In genomic region chr18:47949197-47949596, GRCh38 we compare ENCODE assay signal across 28 cellular contexts.
"Had no signal": no experiment of that assay in that cellular context is flagged by ENCODE, and none has a peak within 500 bp of the region (broad histone marks: within the 10 kb centered on the region; RNA-seq: fewer than 3 reads in every experiment).

No MANE protein-coding gene starts in this region.

- H3K4me3 Mint-ChIP-seq: activated CD4-positive, alpha-beta T cell treated with anti-CD3 and anti-CD28 coated beads for 36 hours; activated naive CD8-positive, alpha-beta T cell; endodermal cell; natural killer cell treated with Interleukin-12 subunit alpha and Interleukin-12 subunit beta and Interleukin-15 and Interleukin-18, amount 100 ng/mL, for 72 hours had no signal

- FAIRE-seq: frontal cortex, islet of Langerhans, urothelium cell line had no signal

- DNase-seq: activated CD4-positive, alpha-beta T cell treated with anti-CD3 and anti-CD28 coated beads for 36 hours; activated CD4-positive, CD25-positive, alpha-beta regulatory T cell; activated effector memory CD4-positive, alpha-beta T cell treated with Interleukin-2 at 50 U/mL for 16 hours; activated naive CD4-positive, alpha-beta T cell treated with Interleukin-2 at 50 U/mL for 16 hours; activated T-cell treated with anti-CD3 and anti-CD28 coated beads for 4 hours; adrenal gland; aorta; body of pancreas; endodermal cell; mesendoderm; mucosa of descending colon; posterior cingulate gyrus; right lobe of liver; stimulated activated CD4-positive, alpha-beta T cell treated with anti-CD3 and anti-CD28 coated beads, Interleukin-12 subunit alpha, Interleukin-12 subunit beta, amount 100 ng/mL, for 4 hours; stimulated activated CD4-positive, alpha-beta T cell treated with anti-CD3 and anti-CD28 coated beads, Interleukin-4, amount 100 ng/mL, for 1 hour; stimulated activated naive CD8-positive, alpha-beta T cell treated with anti-CD3 and anti-CD28 coated beads, Interleukin-15, Interleukin-2, amounts not matched to agents 100 U/mL and 50 U/mL, for 24 hours; T-helper 1 cell; testis; transverse colon had no signal

- ATAC-seq: activated CD4-positive, alpha-beta T cell treated with anti-CD3 and anti-CD28 coated beads for 36 hours; body of pancreas; mucosa of descending colon; natural killer cell treated with Interleukin-12 subunit alpha and Interleukin-12 subunit beta and Interleukin-15 and Interleukin-18, amount 100 ng/mL, for 72 hours; right lobe of liver; stimulated activated naive CD8-positive, alpha-beta T cell treated with anti-CD3 and anti-CD28 coated beads, Interleukin-15, Interleukin-2, amounts not matched to agents 100 U/mL and 50 U/mL, for 24 hours had no signal

- H3K27ac ChIP-seq: adrenal gland, body of pancreas, cardiac muscle cell, coronary artery, esophagus muscularis mucosa, right lobe of liver, skin epidermis, testis, transverse colon had no signal

- H3K27ac Mint-ChIP-seq: activated CD4-positive, alpha-beta T cell treated with anti-CD3 and anti-CD28 coated beads for 36 hours; activated naive CD8-positive, alpha-beta T cell; endodermal cell; natural killer cell treated with Interleukin-12 subunit alpha and Interleukin-12 subunit beta and Interleukin-15 and Interleukin-18, amount 100 ng/mL, for 72 hours had no signal

- H3K9me3 Mint-ChIP-seq: natural killer cell treated with Interleukin-12 subunit alpha and Interleukin-12 subunit beta and Interleukin-15 and Interleukin-18, amount 100 ng/mL, for 72 hours had no signal

- H3K27me3 ChIP-seq: adrenal gland, body of pancreas, cardiac muscle cell, esophagus muscularis mucosa, right lobe of liver, testis, transverse colon had no signal

- H3K36me3 Mint-ChIP-seq: activated naive CD8-positive, alpha-beta T cell had no signal

- H3K4me3 ChIP-seq: adrenal gland, body of pancreas, cardiac muscle cell, coronary artery, esophagus muscularis mucosa, mucosa of descending colon, right lobe of liver, skin epidermis, testis, transverse colon had no signal

- H3K36me3 ChIP-seq: adrenal gland, cardiac muscle cell, esophagus muscularis mucosa, right lobe of liver, transverse colon had no signal

- H3K27me3 Mint-ChIP-seq: activated CD4-positive, alpha-beta T cell treated with anti-CD3 and anti-CD28 coated beads for 36 hours; activated naive CD8-positive, alpha-beta T cell had no signal

- H3K4me1 ChIP-seq: body of pancreas, right lobe of liver, testis, transverse colon had no signal

- H3K9me3 ChIP-seq: adrenal gland, body of pancreas, esophagus muscularis mucosa, mucosa of descending colon, right lobe of liver, testis, transverse colon had no signal
